Comparison of ENCODE assay signal across 1 cellular context in the genomic region with DNA sequence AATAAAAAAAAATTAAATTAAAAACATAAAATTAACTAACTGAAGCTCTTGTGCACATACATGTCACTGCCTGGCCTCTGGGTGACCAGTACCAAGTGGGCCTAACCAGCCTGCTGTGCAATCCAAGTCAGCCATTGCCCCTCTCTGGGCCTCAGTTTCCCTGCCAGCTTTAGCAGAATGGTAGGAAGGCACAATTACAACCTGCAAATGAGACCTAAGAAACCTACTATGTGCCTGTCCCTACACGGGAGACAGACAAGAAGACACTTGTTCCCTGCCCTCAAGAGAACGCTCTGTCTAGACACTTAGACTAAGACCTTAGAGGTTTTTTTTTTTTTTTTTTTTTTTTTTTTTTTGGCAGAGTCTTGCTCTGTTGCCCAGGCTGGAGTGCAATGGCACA.
TF ChIP-seq lines count a peak whose summit lies in the region.

No MANE protein-coding gene starts in this region.

TF ChIP-seq in GM12878, 131 proteins besides CTCF, POLR2A, EP300 and RAD21:
- TF ChIP-seq, protein P1, sequence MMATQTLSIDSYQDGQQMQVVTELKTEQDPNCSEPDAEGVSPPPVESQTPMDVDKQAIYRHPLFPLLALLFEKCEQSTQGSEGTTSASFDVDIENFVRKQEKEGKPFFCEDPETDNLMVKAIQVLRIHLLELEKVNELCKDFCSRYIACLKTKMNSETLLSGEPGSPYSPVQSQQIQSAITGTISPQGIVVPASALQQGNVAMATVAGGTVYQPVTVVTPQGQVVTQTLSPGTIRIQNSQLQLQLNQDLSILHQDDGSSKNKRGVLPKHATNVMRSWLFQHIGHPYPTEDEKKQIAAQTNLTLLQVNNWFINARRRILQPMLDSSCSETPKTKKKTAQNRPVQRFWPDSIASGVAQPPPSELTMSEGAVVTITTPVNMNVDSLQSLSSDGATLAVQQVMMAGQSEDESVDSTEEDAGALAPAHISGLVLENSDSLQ (IDR thresholded peaks at IDR 0.05) = no peak
- TF ChIP-seq WRNIP1 (IDR thresholded peaks at IDR 0.05; ENCODE audit: borderline replicate concordance, low read depth, low read length) (no peak), ZNF274 (IDR thresholded peaks at IDR 0.05; ENCODE audit: insufficient read depth, insufficient read length) (no peak), KAT2A (conservative IDR thresholded peaks at IDR 0.05; ENCODE audit: control insufficient read depth, low read depth, low read length) (no peak), RAD51 (IDR thresholded peaks at IDR 0.05) (no peak), IKZF1 (conservative IDR thresholded peaks at IDR 0.05) (no peak), EED (IDR thresholded peaks at IDR 0.05; ENCODE audit: low read depth) (no peak), SRF (IDR thresholded peaks at IDR 0.05; ENCODE audit: low read depth in 2 of 2, low read length in 2 of 2) (no peak), NR2F1 (conservative IDR thresholded peaks at IDR 0.05) (no peak), NBN (IDR thresholded peaks at IDR 0.05) (no peak)
TF ChIP-seq in GM12878: peak in this region for 0.
